In the genomic region with DNA sequence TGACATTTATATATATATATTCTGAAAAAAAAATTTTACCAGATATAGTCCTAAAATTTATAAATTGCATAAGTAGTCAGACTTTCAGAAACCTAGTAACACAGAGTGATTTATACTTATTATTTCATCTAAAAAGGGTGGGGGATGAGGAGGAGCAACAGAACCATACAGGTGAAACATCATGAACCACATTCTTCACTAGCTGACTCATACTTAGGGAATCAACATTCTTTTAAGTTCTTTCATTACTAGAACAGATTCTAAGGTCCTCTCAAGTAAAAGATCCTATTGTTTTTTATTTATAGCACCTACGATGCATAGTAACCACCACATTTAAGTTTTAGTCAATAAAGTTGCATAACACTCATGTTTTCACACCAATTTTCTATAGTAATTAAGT, we compare ENCODE assay signal across 24 cellular contexts.
DNase-seq lines count a peak whose midpoint lies in the region; ATAC-seq, FAIRE-seq and TF ChIP-seq lines count a peak whose summit lies in the region.
"Had no signal": no experiment of that assay in that cellular context is flagged by ENCODE, and none has a peak within 500 bp of the region (broad histone marks: within the 10 kb centered on the region; RNA-seq: fewer than 3 reads in every experiment).

No MANE protein-coding gene starts in this region.

- TF ChIP-seq CTCF in bronchial epithelial cell (IDR thresholded peaks at IDR 0.05; ENCODE audit: insufficient read depth, low read length, severe bottlenecking) (no peak), keratinocyte (optimal IDR thresholded peaks at IDR 0.05 in 1 of 3, IDR thresholded peaks at IDR 0.05 in 1 of 3, conservative IDR thresholded peaks at IDR 0.05 in 1 of 3; ENCODE audit: extremely low read depth in 1 of 3, insufficient read depth in 2 of 3, low read length in 3 of 3) (no peak), hepatocyte (IDR thresholded peaks at IDR 0.05; ENCODE audit: poor library complexity) (no peak)

- H3K4me1 ChIP-seq in keratinocyte (ENCODE audit: control insufficient read depth, extremely low read depth, insufficient read depth, low read length) (peaks cover 9% of the 10 kb centered on the region), hepatocyte (ENCODE audit: insufficient read depth) (no peaks in the 10 kb centered on the region)
- H3K4me1 ChIP-seq: body of pancreas, suprapubic skin, vagina had no signal

- H3K4me3 ChIP-seq in bronchial epithelial cell (ENCODE audit: low read depth, low read length) (no peak overlapping the region), keratinocyte (ENCODE audit: control insufficient read depth in 2 of 3, extremely low read depth in 1 of 3, insufficient read depth in 2 of 3, low read depth in 1 of 3, low read length in 3 of 3) (no peak overlapping the region), hepatocyte (no peak overlapping the region)
- H3K4me3 ChIP-seq: body of pancreas, smooth muscle cell, suprapubic skin, vagina had no signal

- H3K9me3 ChIP-seq in keratinocyte (ENCODE audit: control insufficient read depth, low read depth, low read length), result no peaks in the 10 kb centered on the region
- H3K9me3 ChIP-seq in hepatocyte (ENCODE audit: low read depth), result no peaks in the 10 kb centered on the region
- H3K9me3 ChIP-seq: body of pancreas, neutrophil, suprapubic skin, vagina had no signal

- no peaks in the 10 kb centered on the region for H3K79me2 ChIP-seq in keratinocyte (ENCODE audit: control insufficient read depth, insufficient read depth, low read length)
- no peaks in the 10 kb centered on the region for H3K79me2 ChIP-seq in hepatocyte

- H3K9me1 ChIP-seq in keratinocyte (ENCODE audit: control insufficient read depth, extremely low read depth, insufficient read depth, low read length), result no peaks in the 10 kb centered on the region

- 92% methylated on average over 1 of the region's 1 CpG for WGBS in hepatocyte (ENCODE audit: low lambda C conversion rate, missing lambda C conversion rate)

- no peaks in the 10 kb centered on the region for H4K20me1 ChIP-seq in keratinocyte (ENCODE audit: control insufficient read depth, extremely low read depth, insufficient read depth, low read length)
- H4K20me1 ChIP-seq in hepatocyte (ENCODE audit: insufficient read depth, poor library complexity, severe bottlenecking), result no peaks in the 10 kb centered on the region

- H3K27ac ChIP-seq in keratinocyte (ENCODE audit: control insufficient read depth, insufficient read depth, low read length) (peak overlapping the region; percentile 54), hepatocyte (no peak overlapping the region)
- H3K27ac ChIP-seq: body of pancreas, neutrophil, suprapubic skin, vagina had no signal

- dilution Hi-C loops in keratinocyte (cut with MboI; ENCODE audit: extremely low pct_ligation_motif_present, low sequenced_read_pairs), result no loop called here

- no peak for ATAC-seq in GM21576 (IDR thresholded peaks at IDR 0.05; ENCODE audit: unreplicated experiment)
- ATAC-seq: body of pancreas; stimulated activated memory B cell treated with anti-CD40 and anti-IgM and Interleukin-4, amounts not matched to agents 10 μg/mL and 1 μg/mL and 100 μg/mL, for 72 hours; T-helper 17 cell had no signal

- in situ Hi-C loops in Caki2 (cut with HindIII; ENCODE audit: low pct_unique_long_range_greater_than_20kb, low sequenced_read_pairs), result no loop called here

- H3K9ac ChIP-seq in keratinocyte (ENCODE audit: control insufficient read depth, extremely low read depth, insufficient read depth, low read length), result no peak overlapping the region

- peak; percentile 18 for DNase-seq in Caki2 (ENCODE audit: low read depth)
- DNase-seq in LoVo (ENCODE audit: low spot score), result peak; percentile 12
- DNase-seq in bronchial epithelial cell (ENCODE audit: low read depth), result peak; percentile 85
- DNase-seq in keratinocyte (ENCODE audit: low read depth, low spot score), result peak; percentile 75
- DNase-seq in hepatocyte (ENCODE audit: low spot score), result no peak
- DNase-seq in H4 (ENCODE audit: low spot score), result no peak
- no peak for DNase-seq in NCI-H1694 treated with DMSO at 0.1 percent for 48 hours (lab: John Stamatoyannopoulos, UW)
- DNase-seq: activated CD4-positive, alpha-beta T cell treated with anti-CD3 and anti-CD28 coated beads, Interleukin-2, amount 50 U/mL, for 4 hours; activated CD8-positive, alpha-beta memory T cell treated with anti-CD3 and anti-CD28 coated beads, Interleukin-2, amount 50 U/mL, for 4 hours; body of pancreas; cortex of kidney; DMS153; islet precursor cell; NCI-H1105; NCI-H2081; NCI-H446; T-helper 17 cell had no signal

- H3K9me2 ChIP-seq in hepatocyte (replicated peaks; ENCODE audit: insufficient read depth), result no peaks in the 10 kb centered on the region

- H2AFZ ChIP-seq in keratinocyte (ENCODE audit: control insufficient read depth, low read length), result no peak overlapping the region
- H2AFZ ChIP-seq in hepatocyte, result no peak overlapping the region

- H3K4me2 ChIP-seq in keratinocyte (ENCODE audit: control insufficient read depth, extremely low read depth, insufficient read depth, low read depth, low read length) (peak overlapping the region; percentile 27), hepatocyte (no peak overlapping the region)
- H3K4me2 ChIP-seq: smooth muscle cell had no signal

- no peak for FAIRE-seq in bronchial epithelial cell (lab: Jason Lieb, UNC)
- no peak for FAIRE-seq in keratinocyte (lab: Jason Lieb, UNC)
- FAIRE-seq: GM18507 had no signal

- peaks cover 1% of the 10 kb centered on the region for H3K36me3 ChIP-seq in bronchial epithelial cell (ENCODE audit: control insufficient read depth, insufficient read depth, low read length)
- peaks cover 0 to 6% of the 10 kb centered on the region in 2 experiments for H3K36me3 ChIP-seq in keratinocyte (ENCODE audit: control insufficient read depth in 2 of 2, extremely low read depth in 1 of 2, insufficient read depth in 2 of 2, low read length in 2 of 2)
- no peaks in the 10 kb centered on the region for H3K36me3 ChIP-seq in hepatocyte (replicated peaks; ENCODE audit: insufficient read depth, low read depth)
- H3K36me3 ChIP-seq: neutrophil had no signal

- H3K27me3 ChIP-seq in bronchial epithelial cell (ENCODE audit: control insufficient read depth, insufficient read depth, low read length), result no peaks in the 10 kb centered on the region
- H3K27me3 ChIP-seq in keratinocyte (ENCODE audit: control insufficient read depth, extremely low read depth, insufficient read depth, low read length), result no peaks in the 10 kb centered on the region
- no peaks in the 10 kb centered on the region for H3K27me3 ChIP-seq in hepatocyte
- H3K27me3 ChIP-seq: body of pancreas, neutrophil, suprapubic skin, vagina had no signal

Comparison
In these comparisons a context has a peak if more than half of its experiments do, and no peak if none do; other contexts are left out.
1. DNase-seq: peak in Caki2 (single experiment), LoVo (single experiment), bronchial epithelial cell (single experiment) and keratinocyte (single experiment); none in hepatocyte (single experiment), H4 (single experiment) and NCI-H1694 treated with DMSO at 0.1 percent for 48 hours (single experiment).